In the genomic region with DNA sequence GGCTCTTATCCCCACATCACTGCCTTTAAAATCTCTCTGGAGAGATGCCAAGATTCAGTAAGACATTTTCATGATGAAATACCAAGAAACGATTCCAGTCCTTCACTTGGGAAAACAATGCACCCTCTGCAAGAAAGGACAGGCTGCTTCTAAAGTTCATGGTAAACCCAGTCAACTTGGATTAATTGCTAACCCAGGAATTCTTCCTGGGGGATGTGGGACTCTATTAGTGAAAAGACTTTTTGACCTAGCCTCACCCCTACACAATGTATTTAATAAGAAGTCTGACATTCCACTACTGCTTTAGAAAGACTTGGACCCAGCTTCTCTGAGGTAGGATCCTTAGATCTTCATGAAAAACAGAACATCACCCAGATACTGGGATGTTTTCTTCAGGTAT, we compare ENCODE assay signal across 16 cellular contexts. TPM values are rescaled to one million over a fixed set of nuclear protein-coding genes. Genes with fewer than 3 reads are reported as not detected.
"Had no signal": no experiment of that assay in that cellular context is flagged by ENCODE, and none has a peak within 500 bp of the region (broad histone marks: within the 10 kb centered on the region; RNA-seq: fewer than 3 reads in every experiment).

A gene with protein sequence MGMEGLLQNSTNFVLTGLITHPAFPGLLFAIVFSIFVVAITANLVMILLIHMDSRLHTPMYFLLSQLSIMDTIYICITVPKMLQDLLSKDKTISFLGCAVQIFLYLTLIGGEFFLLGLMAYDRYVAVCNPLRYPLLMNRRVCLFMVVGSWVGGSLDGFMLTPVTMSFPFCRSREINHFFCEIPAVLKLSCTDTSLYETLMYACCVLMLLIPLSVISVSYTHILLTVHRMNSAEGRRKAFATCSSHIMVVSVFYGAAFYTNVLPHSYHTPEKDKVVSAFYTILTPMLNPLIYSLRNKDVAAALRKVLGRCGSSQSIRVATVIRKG (plus strand): TSS at position 301 of the 400 bp plus-strand sequence. CDS start 7,161 bp downstream, outside the sequence.

RNA-seq across cellular contexts. Expression of the gene that starts here (rescaled TPM):
- total RNA-seq: naive thymus-derived CD4-positive, alpha-beta T cell; natural killer cell; occipital lobe; osteoblast; progenitor cell of endocrine pancreas; psoas muscle; right atrium auricular region; sciatic nerve; smooth muscle cell; testis; transverse colon; upper lobe of right lung; urinary bladder had no signal
- polyA plus RNA-seq: neural cell, ovary, psoas muscle, smooth muscle cell, spleen, urinary bladder had no signal
